In genomic region chr4:54806351-54806750, GRCh38 we compare ENCODE assay signal across 11 cellular contexts.
"Had no signal": no experiment of that assay in that cellular context is flagged by ENCODE, and none has a peak within 500 bp of the region (broad histone marks: within the 10 kb centered on the region; RNA-seq: fewer than 3 reads in every experiment).

No MANE protein-coding gene starts in this region.

- H3K36me3 ChIP-seq: HAP-1 had no signal

- H3K9me3 ChIP-seq: HAP-1 had no signal

- H3K9ac ChIP-seq: GM23248 had no signal

- FAIRE-seq: H1, H54 had no signal

- H3K27ac ChIP-seq: GM23248 had no signal

- H3K4me3 ChIP-seq: GM23248, GM23338, HAP-1 had no signal

- H2AFZ ChIP-seq: GM23248, GM23338 had no signal

- H3K4me2 ChIP-seq: GM23338 had no signal

- H3K4me1 ChIP-seq: HAP-1 had no signal

- DNase-seq: GM23248, GOT3, H7, H9, HCEC 1CT, HFFc6 had no signal

- ATAC-seq: GM23338, HCT116 had no signal
